In genomic region chrX:154021131-154021611, GRCh38 we compare ENCODE assay signal across 8 cellular contexts. TPM values are rescaled to one million over a fixed set of nuclear protein-coding genes. Genes with fewer than 3 reads are reported as not detected.
DNase-seq lines count a peak whose midpoint lies in the region; ATAC-seq and TF ChIP-seq lines count a peak whose summit lies in the region.

No MANE protein-coding gene starts in this region.

- TF ChIP-seq EP300 in sigmoid colon (IDR thresholded peaks at IDR 0.05) = no peak

- peaks cover 25% of the 10 kb centered on the region for H3K4me1 Mint-ChIP-seq in chondrocyte (ENCODE audit: low read depth)

- H3K36me3 Mint-ChIP-seq in chondrocyte (ENCODE audit: low read depth) = no peaks in the 10 kb centered on the region

- 70 to 87% methylated on average over 11 of the region's 11 CpGs for WGBS in sigmoid colon, 2 donors

- no peak overlapping the region; the same call in 1 of the 2 replicates for H2AFZ ChIP-seq in OCI-LY7 (ENCODE audit: low read length)

- H3K4me3 ChIP-seq in GM12865 (ENCODE audit: low read depth, low read length) (peak overlapping the region; percentile 65), OCI-LY7 (ENCODE audit: low read depth, low read length, poor library complexity, severe bottlenecking) (peak overlapping the region; percentile 83), sigmoid colon (no peak overlapping the region)

- TF ChIP-seq POLR2A in sigmoid colon (IDR thresholded peaks at IDR 0.05) = no peak

- no peaks in the 10 kb centered on the region for H3K9me3 Mint-ChIP-seq in chondrocyte (ENCODE audit: low read depth)

- H3K4me2 ChIP-seq in OCI-LY7 (ENCODE audit: low read length) = peak overlapping the region; percentile 91

- CTCF ChIA-PET in OCI-LY7 (lab: Charles Lee; ENCODE audit: unreplicated experiment) = no interaction called here

- H3K27ac ChIP-seq in OCI-LY7 (ENCODE audit: low read depth, low read length, poor library complexity, severe bottlenecking) (peak overlapping the region; percentile 76), sigmoid colon (peak overlapping the region; percentile 82 to 91 (median 88))

- no peaks in the 10 kb centered on the region for H3K9me3 ChIP-seq in OCI-LY7 (ENCODE audit: low read length)
- no peaks in the 10 kb centered on the region for H3K9me3 ChIP-seq in sigmoid colon

- H3K27ac Mint-ChIP-seq in chondrocyte (ENCODE audit: unreplicated experiment) = peak overlapping the region; percentile 93

- peaks cover 6% of the 10 kb centered on the region; the same call in 1 of the 2 replicates for H3K79me2 ChIP-seq in OCI-LY7 (ENCODE audit: insufficient read depth, low read depth, low read length)

- no peaks in the 10 kb centered on the region for H3K27me3 Mint-ChIP-seq in chondrocyte (ENCODE audit: low read depth)

- H3K9me2 ChIP-seq in OCI-LY7 (ENCODE audit: insufficient read depth, low read length) = no peaks in the 10 kb centered on the region; the same call in 1 of the 2 replicates

- peak; percentile 35 for DNase-seq in GM12865 (ENCODE audit: low read depth)
- no peak for DNase-seq in OCI-LY7 (ENCODE audit: low spot score)
- no peak for DNase-seq in chondrocyte (ENCODE audit: low spot score)
- DNase-seq in sigmoid colon = no peak
- DNase-seq in NCI-H69 (lab: John Stamatoyannopoulos, UW) = no peak
- DNase-seq in superior temporal gyrus (ENCODE audit: extremely low spot score) = no peak

- no peak for TF ChIP-seq CTCF in GM12865 (IDR thresholded peaks at IDR 0.05; ENCODE audit: insufficient read depth, low read depth, low read length, missing control alignments)
- no peak for TF ChIP-seq CTCF in OCI-LY7 (conservative IDR thresholded peaks at IDR 0.05; ENCODE audit: low read length)
- no peak for TF ChIP-seq CTCF in chondrocyte (IDR thresholded peaks at IDR 0.05)
- TF ChIP-seq CTCF in sigmoid colon (IDR thresholded peaks at IDR 0.05) = no peak

- no peaks in the 10 kb centered on the region for H4K20me1 ChIP-seq in OCI-LY7 (ENCODE audit: insufficient read depth, low read length)

- intact Hi-C loops in OCI-LY7 (cut with micrococcal nuclease; ENCODE audit: unreplicated experiment) = no loop called here
- intact Hi-C loops in sigmoid colon (cut with DNase I) = no loop called here

- no peak for ATAC-seq in GM18907 (IDR thresholded peaks at IDR 0.05; ENCODE audit: unreplicated experiment)
- ATAC-seq in HG02678 (IDR thresholded peaks at IDR 0.05; ENCODE audit: unreplicated experiment) = no peak

- H3K36me3 ChIP-seq in OCI-LY7 (ENCODE audit: insufficient read depth, low read length) = peaks cover 17% of the 10 kb centered on the region
- H3K36me3 ChIP-seq in sigmoid colon = peaks cover 0 to 7% (median 0%) of the 10 kb centered on the region in 4 donors

- H3K4me1 ChIP-seq in OCI-LY7 (ENCODE audit: insufficient read depth, low read length, poor library complexity, severe bottlenecking) = peaks cover 29% of the 10 kb centered on the region
- H3K4me1 ChIP-seq in sigmoid colon = peaks cover 0 to 25% (median 16%) of the 10 kb centered on the region in 4 donors

- no TSS peak for BruUV-seq in OCI-LY7 (replicated peaks; lab: Mats Ljungman, UMichigan)

- POLR2A ChIA-PET in OCI-LY7 (lab: Charles Lee) = interaction anchor here (1.3 to 1.7 kb wide), 2 partner anchors 20 to 93 kb away, joined by 3 to 5 read pairs; no protein-coding TSS in a partner anchor

- H3K4me3 Mint-ChIP-seq in chondrocyte (ENCODE audit: unreplicated experiment) = no peak overlapping the region

- H3K27me3 ChIP-seq in sigmoid colon = no peaks in the 10 kb centered on the region

RNA-seq across cellular contexts. Expression of gene IRAK1, which starts 1.5 kb away (rescaled TPM):
- total RNA-seq in OCI-LY7 (2014; rRNA removed; shearing (Covaris generic)) = 56.8 and 75.5 TPM in 2 replicates
- total RNA-seq in OCI-LY7 (2022) (119 and 136 TPM in 2 replicates), chondrocyte (88.0 to 113 TPM (median 104 TPM) in 3 replicates), sigmoid colon (10 to 100 TPM; 26.8 to 41.7 (median 37.3) TPM)
- 100 to 1,000 TPM in 1 of 3 donors, 10 to 100 TPM in 2; 67.7 to 103 (median 70.3) TPM for polyA plus RNA-seq in sigmoid colon

RNA-seq across cellular contexts. Expression of gene TMEM187, which starts 48.6 kb away (rescaled TPM):
- 0.85 and 1.4 TPM in 2 replicates for total RNA-seq in OCI-LY7 (2014; rRNA removed; shearing (Covaris generic))
- total RNA-seq in OCI-LY7 (2022) = 3.2 and 4.5 TPM in 2 replicates
- total RNA-seq in chondrocyte = 12.3 to 20.3 TPM (median 18.3 TPM) in 3 replicates
- 1 to 10 TPM; 3.5 to 8.6 (median 4.4) TPM for total RNA-seq in sigmoid colon
- polyA plus RNA-seq in sigmoid colon = 1 to 10 TPM; 3.6 to 9.3 (median 3.7) TPM

RNA-seq across cellular contexts. Expression of gene HCFC1, which starts 49.6 kb away (rescaled TPM):
- 51.9 and 64.2 TPM in 2 replicates for total RNA-seq in OCI-LY7 (2014; rRNA removed; shearing (Covaris generic))
- 134 TPM in 2 replicates for total RNA-seq in OCI-LY7 (2022)
- total RNA-seq in chondrocyte = 60.1 to 89.9 TPM (median 67.2 TPM) in 3 replicates
- 10 to 100 TPM; 23.5 to 57.3 (median 30.2) TPM for total RNA-seq in sigmoid colon
- polyA plus RNA-seq in sigmoid colon = 10 to 100 TPM in 1 of 3 donors, 1 to 10 TPM in 2; 7.4 to 34.4 (median 8.4) TPM

Comparison
In these comparisons a context has a peak if more than half of its experiments do, and no peak if none do; other contexts are left out.
1. H3K4me3 ChIP-seq: peak in GM12865 (single experiment) and OCI-LY7 (single experiment); none in sigmoid colon (0 of 4).